In the genomic region with DNA sequence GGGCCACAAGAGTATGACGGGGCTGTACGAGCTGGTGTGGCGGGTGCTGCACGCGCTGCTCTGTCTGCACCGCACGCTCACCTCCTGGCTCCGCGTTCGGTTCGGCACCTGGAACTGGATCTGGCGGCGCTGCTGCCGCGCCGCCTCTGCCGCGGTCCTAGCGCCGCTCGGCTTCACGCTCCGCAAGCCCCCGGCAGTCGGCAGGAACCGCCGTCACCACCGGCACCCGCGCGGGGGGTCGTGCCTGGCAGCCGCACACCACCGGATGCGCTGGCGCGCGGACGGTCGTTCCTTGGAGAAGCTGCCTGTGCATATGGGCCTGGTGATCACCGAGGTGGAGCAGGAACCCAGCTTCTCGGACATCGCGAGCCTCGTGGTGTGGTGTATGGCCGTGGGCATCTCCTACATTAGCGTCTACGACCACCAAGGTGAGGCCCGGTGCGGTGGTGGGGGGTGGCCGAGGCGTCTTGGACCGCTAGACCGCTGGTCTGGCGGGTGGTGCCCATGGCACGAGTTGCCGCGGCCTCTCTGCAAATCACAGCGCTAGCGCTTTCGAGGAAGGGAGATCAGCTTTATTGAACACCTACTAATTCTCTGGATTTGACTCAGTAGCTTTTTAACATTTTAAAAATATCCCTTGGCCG, we compare ENCODE assay signal across 8 cellular contexts.
DNase-seq lines count a peak whose midpoint lies in the region; ATAC-seq lines count a peak whose summit lies in the region.
"Not testable (repeated sequence)": the region's sequence is repeated elsewhere in the genome, so short reads cannot be mapped to it uniquely, and the experiment has no call there.

No MANE protein-coding gene starts in this region.

- H3K9ac ChIP-seq in SK-N-MC (ENCODE audit: insufficient read length) = peak overlapping the region; percentile 76

- peaks cover 44% of the 10 kb centered on the region for H3K36me3 Mint-ChIP-seq in stimulated activated naive CD8-positive, alpha-beta T cell treated with anti-CD3 and anti-CD28 coated beads, Interleukin-15, Interleukin-2, amounts not matched to agents 100 ng/mL and 50 ng/mL, for 24 hours (ENCODE audit: low read depth)

- H3K9me3 Mint-ChIP-seq in stimulated activated naive CD8-positive, alpha-beta T cell treated with anti-CD3 and anti-CD28 coated beads, Interleukin-15, Interleukin-2, amounts not matched to agents 100 ng/mL and 50 ng/mL, for 24 hours = not testable (repeated sequence)

- H3K4me1 ChIP-seq in muscle layer of duodenum (ENCODE audit: control insufficient read depth in 1 of 2, insufficient read depth in 2 of 2, low read length in 2 of 2) = peaks cover 12 to 27% of the 10 kb centered on the region in 2 donors

- DNase-seq in EL (peak; percentile 16), amniotic epithelial cell (ENCODE audit: low read depth) (peak; percentile 7), globus pallidus (ENCODE audit: low spot score) (peak; percentile 9)
- not testable (repeated sequence) for DNase-seq in SK-N-MC (ENCODE audit: low read depth, low spot score)

- H3K4me1 Mint-ChIP-seq in stimulated activated naive CD8-positive, alpha-beta T cell treated with anti-CD3 and anti-CD28 coated beads, Interleukin-15, Interleukin-2, amounts not matched to agents 100 ng/mL and 50 ng/mL, for 24 hours (ENCODE audit: low read depth) = peaks cover 56% of the 10 kb centered on the region

- peak overlapping the region; percentile 98 for H3K27ac Mint-ChIP-seq in stimulated activated naive CD8-positive, alpha-beta T cell treated with anti-CD3 and anti-CD28 coated beads, Interleukin-15, Interleukin-2, amounts not matched to agents 100 ng/mL and 50 ng/mL, for 24 hours

- not testable (repeated sequence) for H3K27me3 ChIP-seq in muscle layer of duodenum (ENCODE audit: low read depth, low read length)

- H3K4me3 Mint-ChIP-seq in stimulated activated naive CD8-positive, alpha-beta T cell treated with anti-CD3 and anti-CD28 coated beads, Interleukin-15, Interleukin-2, amounts not matched to agents 100 ng/mL and 50 ng/mL, for 24 hours = peak overlapping the region; percentile 94

- H3K27ac ChIP-seq in SK-N-MC = not testable (repeated sequence)
- H3K27ac ChIP-seq in muscle layer of duodenum (ENCODE audit: low read length) = peak overlapping the region; percentile 4

- ATAC-seq in GM21529 (IDR thresholded peaks at IDR 0.05; ENCODE audit: unreplicated experiment) (peak; percentile 26), HG03342 (IDR thresholded peaks at IDR 0.05; ENCODE audit: unreplicated experiment) (peak; percentile 22)

- H3K36me3 ChIP-seq in SK-N-MC (ENCODE audit: insufficient read depth, low read length) = peaks cover 25% of the 10 kb centered on the region; the same call in 1 of the 2 replicates
- H3K36me3 ChIP-seq in muscle layer of duodenum (ENCODE audit: control insufficient read depth in 1 of 2, insufficient read depth in 2 of 2, low read length in 2 of 2) = not testable (repeated sequence)

- not testable (repeated sequence) for H3K27me3 Mint-ChIP-seq in stimulated activated naive CD8-positive, alpha-beta T cell treated with anti-CD3 and anti-CD28 coated beads, Interleukin-15, Interleukin-2, amounts not matched to agents 100 ng/mL and 50 ng/mL, for 24 hours

- not testable (repeated sequence) for H3K9me3 ChIP-seq in SK-N-MC (ENCODE audit: low read depth, low read length); muscle layer of duodenum (ENCODE audit: control insufficient read depth in 1 of 2, low read length in 2 of 2)

- H3K4me3 ChIP-seq in SK-N-MC (peak overlapping the region; percentile 83), muscle layer of duodenum (ENCODE audit: low read depth in 1 of 2, low read length in 2 of 2) (peak overlapping the region; percentile 73 to 89)
